11 cellular contexts compared by ENCODE assay signal in the genomic region with DNA sequence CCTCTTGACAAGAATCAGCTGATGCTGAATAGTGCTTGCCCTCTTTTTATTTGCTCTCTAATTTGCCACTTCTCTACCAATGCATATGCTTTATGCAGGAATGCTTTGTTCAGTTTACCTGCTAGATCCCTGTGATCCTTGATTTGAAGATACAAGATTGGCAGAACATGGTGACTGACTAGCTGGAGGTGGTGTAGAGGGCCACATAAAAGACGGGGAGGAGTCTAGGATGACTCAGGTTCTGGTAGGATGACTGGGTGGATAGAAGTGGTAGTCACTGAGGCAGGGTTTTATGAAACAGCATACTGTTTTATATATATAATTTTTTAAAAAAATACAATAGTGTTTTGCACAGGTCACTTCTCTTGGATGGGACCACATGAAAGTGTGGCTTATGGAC. TPM values are rescaled to one million over a fixed set of nuclear protein-coding genes. Genes with fewer than 3 reads are reported as not detected.
DNase-seq lines count a peak whose midpoint lies in the region; ATAC-seq and TF ChIP-seq lines count a peak whose summit lies in the region.
"Had no signal": no experiment of that assay in that cellular context is flagged by ENCODE, and none has a peak within 500 bp of the region (broad histone marks: within the 10 kb centered on the region; RNA-seq: fewer than 3 reads in every experiment).

No MANE protein-coding gene starts in this region.

- dilution Hi-C loops in IMR-90 (cut with HindIII; ENCODE audit: low sequenced_read_pairs, unreplicated experiment), result no loop called here

- TF ChIP-seq CTCF in IMR-90 (conservative IDR thresholded peaks at IDR 0.05; ENCODE audit: low read depth, low read length), result no peak

- no peak overlapping the region for H4K91ac ChIP-seq in IMR-90 (ENCODE audit: insufficient read depth, low read depth, low read length)

- intact Hi-C loops in IMR-90 (cut with micrococcal nuclease), result no loop called here

- H3K9ac ChIP-seq in IMR-90 (ENCODE audit: low read depth, low read length), result no peak overlapping the region

- ATAC-seq in IMR-90 (ENCODE audit: low read depth) (peak; percentile 49; the same call in 1 of the 2 replicates), HG02970 (IDR thresholded peaks at IDR 0.05; ENCODE audit: low FRiP score, unreplicated experiment) (no peak), GM18873 (IDR thresholded peaks at IDR 0.05; ENCODE audit: low FRiP score, unreplicated experiment) (no peak), HG02759 (IDR thresholded peaks at IDR 0.05; ENCODE audit: unreplicated experiment) (no peak)

- H3K23ac ChIP-seq in IMR-90 (ENCODE audit: low read depth, low read length), result no peak overlapping the region

- H4K8ac ChIP-seq in IMR-90 (ENCODE audit: low read depth in 2 of 2, low read length in 2 of 2), result no peak overlapping the region

- H4K5ac ChIP-seq in IMR-90 (ENCODE audit: low read depth, low read length), result no peak overlapping the region

- no peak overlapping the region for H3K27ac ChIP-seq in IMR-90 (ENCODE audit: insufficient read depth, low read length)
- H3K27ac ChIP-seq: thoracic aorta had no signal

- H4K20me1 ChIP-seq in IMR-90 (ENCODE audit: insufficient read depth, low read length), result peaks cover 15% of the 10 kb centered on the region; the same call in 1 of the 2 replicates

- BruUV-seq in IMR-90 (replicated peaks; lab: Mats Ljungman, UMichigan), result no TSS peak

- no peaks in the 10 kb centered on the region for H3K36me3 ChIP-seq in IMR-90 (ENCODE audit: control insufficient read depth, insufficient read depth, low read length)
- H3K36me3 ChIP-seq: thoracic aorta had no signal

- no peaks in the 10 kb centered on the region for H3K27me3 ChIP-seq in IMR-90 (ENCODE audit: control insufficient read depth, insufficient read depth, low read length)

- POLR2A ChIA-PET in IMR-90 (lab: Charles Lee; ENCODE audit: unreplicated experiment), result no interaction called here

- no peak for TF ChIP-seq RAD21 in IMR-90 (IDR thresholded peaks at IDR 0.05; ENCODE audit: low read length)

- H2AK5ac ChIP-seq in IMR-90 (ENCODE audit: low read depth, low read length), result peak overlapping the region; percentile 19; the same call in 1 of the 2 replicates

- no peak overlapping the region for H3K4me3 ChIP-seq in IMR-90 (ENCODE audit: insufficient read depth, low read depth, low read length)
- H3K4me3 ChIP-seq: thoracic aorta had no signal

- H2AFZ ChIP-seq in IMR-90 (replicated peaks; ENCODE audit: low read length, poor library complexity), result no peak overlapping the region

- H3K14ac ChIP-seq in IMR-90 (replicated peaks; ENCODE audit: low read depth, low read length), result no peak overlapping the region

- no peak overlapping the region for H3K4me2 ChIP-seq in IMR-90 (ENCODE audit: low read depth, low read length)

- no peak overlapping the region for H2BK120ac ChIP-seq in IMR-90 (ENCODE audit: low read depth, low read length)

- DNase-seq in CD1c-positive myeloid dendritic cell (ENCODE audit: extremely low spot score) (peak; percentile 7), IMR-90 (peak; percentile 58), kidney glomerular epithelial cell (lab: John Stamatoyannopoulos, UW) (peak; percentile 42), NCI-H748 (lab: John Stamatoyannopoulos, UW; ENCODE audit: unreplicated experiment) (no peak)
- peak; percentile 46 for DNase-seq in activated naive CD4-positive, alpha-beta T cell treated with anti-CD3 and anti-CD28 coated beads, Interleukin-2, amount 50 U/mL, for 16 hours
- DNase-seq: kidney, NCI-H146 had no signal

- H3K4ac ChIP-seq in IMR-90 (ENCODE audit: low read depth, low read length), result no peak overlapping the region

- H2BK20ac ChIP-seq in IMR-90 (ENCODE audit: low read depth, low read length), result no peak overlapping the region

- no peak overlapping the region for H2BK15ac ChIP-seq in IMR-90 (ENCODE audit: low read depth, low read length)

- no peak for TF ChIP-seq POLR2A in IMR-90 (IDR thresholded peaks at IDR 0.05; ENCODE audit: low read depth, low read length)

- no peaks in the 10 kb centered on the region for H3K9me3 ChIP-seq in IMR-90 (ENCODE audit: control insufficient read depth, insufficient read depth, low read length)
- H3K9me3 ChIP-seq: thoracic aorta had no signal

- no peak overlapping the region for H3K56ac ChIP-seq in IMR-90 (ENCODE audit: extremely low read depth, insufficient read depth, low read length)

- in situ Hi-C loops in IMR-90 (cut with MboI; ENCODE audit: low sequenced_read_pairs), result no loop called here

- CTCF ChIA-PET in IMR-90 (lab: Yijun Ruan, JAX), result no interaction called here

- peaks cover 18 to 70% of the 10 kb centered on the region in 2 experiments for H3K79me1 ChIP-seq in IMR-90 (ENCODE audit: low read depth in 1 of 2, low read length in 2 of 2)

- no CpG with 5 or more reads among the region's 1 CpG for WGBS in IMR-90 (ENCODE audit: extremely low coverage in 2 of 2, insufficient read length in 1 of 2), 2 experiments

- H3K4me1 ChIP-seq in IMR-90 (ENCODE audit: control insufficient read depth, insufficient read depth, low read length), result peaks cover 8% of the 10 kb centered on the region

- H3K9me1 ChIP-seq in IMR-90 (ENCODE audit: insufficient read depth, low read length), result peaks cover 8% of the 10 kb centered on the region

- no peak overlapping the region for H3K18ac ChIP-seq in IMR-90 (ENCODE audit: low read depth, low read length)

- no peak overlapping the region for H2AK9ac ChIP-seq in IMR-90 (replicated peaks; ENCODE audit: low read depth, low read length, poor library complexity)

- H2BK5ac ChIP-seq in IMR-90 (ENCODE audit: low read depth, low read length, poor library complexity, severe bottlenecking), result no peak overlapping the region

TF ChIP-seq in IMR-90, 13 proteins besides CTCF, POLR2A, EP300 and RAD21:
- TF ChIP-seq MAFK (IDR thresholded peaks at IDR 0.05; ENCODE audit: low read depth, low read length) (no peak), CEBPB (IDR thresholded peaks at IDR 0.05; ENCODE audit: low read depth, low read length) (no peak), SMC3 (IDR thresholded peaks at IDR 0.05; ENCODE audit: low read depth, low read length) (no peak), BHLHE40 (IDR thresholded peaks at IDR 0.05; ENCODE audit: low read depth, low read length) (no peak), FOS (IDR thresholded peaks at IDR 0.05; ENCODE audit: low read depth, low read length) (no peak), MXI1 (IDR thresholded peaks at IDR 0.05; ENCODE audit: borderline replicate concordance, low read depth, low read length) (no peak), NFE2L2 (IDR thresholded peaks at IDR 0.05; ENCODE audit: low read depth, low read length) (no peak), MAZ (IDR thresholded peaks at IDR 0.05; ENCODE audit: borderline replicate concordance, low read depth, low read length) (no peak), CHD1 (IDR thresholded peaks at IDR 0.05; ENCODE audit: low read depth, low read length) (no peak), USF2 (IDR thresholded peaks at IDR 0.05; ENCODE audit: low read depth, low read length) (no peak), RFX5 (IDR thresholded peaks at IDR 0.05; ENCODE audit: low read depth, low read length) (no peak), RCOR1 (IDR thresholded peaks at IDR 0.05; ENCODE audit: insufficient replicate concordance, low read length) (no peak)
- TF ChIP-seq, protein P1, sequence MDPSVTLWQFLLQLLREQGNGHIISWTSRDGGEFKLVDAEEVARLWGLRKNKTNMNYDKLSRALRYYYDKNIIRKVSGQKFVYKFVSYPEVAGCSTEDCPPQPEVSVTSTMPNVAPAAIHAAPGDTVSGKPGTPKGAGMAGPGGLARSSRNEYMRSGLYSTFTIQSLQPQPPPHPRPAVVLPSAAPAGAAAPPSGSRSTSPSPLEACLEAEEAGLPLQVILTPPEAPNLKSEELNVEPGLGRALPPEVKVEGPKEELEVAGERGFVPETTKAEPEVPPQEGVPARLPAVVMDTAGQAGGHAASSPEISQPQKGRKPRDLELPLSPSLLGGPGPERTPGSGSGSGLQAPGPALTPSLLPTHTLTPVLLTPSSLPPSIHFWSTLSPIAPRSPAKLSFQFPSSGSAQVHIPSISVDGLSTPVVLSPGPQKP (IDR thresholded peaks at IDR 0.05; ENCODE audit: borderline replicate concordance, low read depth, low read length), result no peak

RNA-seq across cellular contexts. Expression of gene ADGRF3, which starts 6.3 kb away (rescaled TPM):
- not detected in 2 replicates for total RNA-seq in IMR-90 (2012; rRNA removed)
- polyA plus RNA-seq in IMR-90 (2012; rRNA removed), result 0.07 and 0.15 TPM in 2 replicates
- polyA plus RNA-seq in IMR-90 (2012; cell fraction: cytosol; rRNA removed), result 0.11 TPM in 1 of 2 replicates, not detected in the other
- polyA plus RNA-seq in IMR-90 (2012; cell fraction: nucleus; rRNA removed; ENCODE audit: low replicate concordance), result 0.32 and 1.0 TPM in 2 replicates

RNA-seq across cellular contexts. Expression of gene SELENOI, which starts 6.9 kb away (rescaled TPM):
- total RNA-seq in IMR-90 (2012; rRNA removed), result 25.0 and 25.1 TPM in 2 replicates
- 3.6 and 5.1 TPM in 2 replicates for polyA plus RNA-seq in IMR-90 (2012; rRNA removed)
- polyA plus RNA-seq in IMR-90 (2012; cell fraction: cytosol; rRNA removed), result 4.9 and 5.6 TPM in 2 replicates
- 3.5 and 6.7 TPM in 2 replicates for polyA plus RNA-seq in IMR-90 (2012; cell fraction: nucleus; rRNA removed; ENCODE audit: low replicate concordance)

RNA-seq across cellular contexts. Expression of gene DRC1, which starts 48.8 kb away (rescaled TPM):
- total RNA-seq in IMR-90 (2012; rRNA removed), result under 0.01 and 0.18 TPM in 2 replicates
- polyA plus RNA-seq in IMR-90 (2012; rRNA removed), result not detected in 2 replicates
- polyA plus RNA-seq in IMR-90 (2012; cell fraction: cytosol; rRNA removed), result 0.01 TPM in 1 of 2 replicates, not detected in the other
- 0.05 TPM in 1 of 2 replicates, not detected in the other for polyA plus RNA-seq in IMR-90 (2012; cell fraction: nucleus; rRNA removed; ENCODE audit: low replicate concordance)
- total RNA-seq: thoracic aorta had no signal
